Comparison of ENCODE assay signal across 10 cellular contexts in the genomic region with DNA sequence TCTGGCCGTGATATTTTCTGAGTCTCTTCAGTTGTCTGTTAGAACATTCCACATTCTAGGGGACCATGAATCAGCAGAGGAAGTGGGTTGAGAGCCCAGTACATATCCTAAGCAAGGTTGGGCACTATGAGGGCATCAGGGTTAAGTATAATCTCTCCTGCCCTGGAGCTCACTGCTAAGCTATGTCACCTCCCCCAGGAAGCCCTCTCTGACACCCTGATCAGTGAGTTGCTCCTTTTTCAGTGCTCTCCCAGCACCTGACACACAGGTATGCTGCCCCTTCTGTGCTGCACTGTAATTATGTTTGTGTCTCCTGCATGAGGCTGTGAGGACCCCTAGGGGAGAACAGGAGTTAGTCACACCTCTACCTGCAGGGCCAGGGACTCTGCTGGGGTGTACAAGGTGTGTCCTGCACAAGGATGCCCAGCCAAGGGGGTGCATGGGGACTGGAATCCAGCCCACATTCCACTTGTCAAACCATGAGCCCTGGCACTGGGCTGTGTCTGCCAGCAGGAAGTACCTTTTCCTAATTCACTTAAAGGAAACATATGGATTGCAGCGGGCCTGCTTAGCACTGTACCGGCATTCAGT. TPM values are rescaled to one million over a fixed set of nuclear protein-coding genes. Genes with fewer than 3 reads are reported as not detected.
DNase-seq lines count a peak whose midpoint lies in the region; ATAC-seq and TF ChIP-seq lines count a peak whose summit lies in the region.
"Had no signal": no experiment of that assay in that cellular context is flagged by ENCODE, and none has a peak within 500 bp of the region (broad histone marks: within the 10 kb centered on the region; RNA-seq: fewer than 3 reads in every experiment).

No MANE protein-coding gene starts in this region.

- H3K27me3 ChIP-seq in HL-60 (ENCODE audit: insufficient read depth, poor library complexity, severe bottlenecking) (no peaks in the 10 kb centered on the region), WERI-Rb-1 (ENCODE audit: insufficient read depth, low read depth, severe bottlenecking) (no peaks in the 10 kb centered on the region)
- no peaks in the 10 kb centered on the region for H3K27me3 ChIP-seq in CD8-positive, alpha-beta T cell (ENCODE audit: insufficient read depth, low read length)

- CTCF ChIA-PET in CD8-positive, alpha-beta T cell (lab: Charles Lee): no interaction called here

- H3K27ac ChIP-seq in HL-60 (replicated peaks) (peak overlapping the region; percentile 56), WERI-Rb-1 (no peak overlapping the region)
- no peak overlapping the region for H3K27ac ChIP-seq in CD8-positive, alpha-beta T cell (ENCODE audit: low read depth, low read length)

- no peak overlapping the region for H3K27ac Mint-ChIP-seq in osteocyte (ENCODE audit: unreplicated experiment)
- H3K27ac Mint-ChIP-seq in CD8-positive, alpha-beta T cell: no peak overlapping the region

- H3K4me3 ChIP-seq in HL-60 (replicated peaks; ENCODE audit: insufficient read depth, low read length) (no peak overlapping the region), WERI-Rb-1 (ENCODE audit: low read depth, low read length) (no peak overlapping the region)
- no peak overlapping the region for H3K4me3 ChIP-seq in CD8-positive, alpha-beta T cell (ENCODE audit: low read depth, low read length)

- intact Hi-C loops in CD8-positive, alpha-beta T cell (cut with DNase I, micrococcal nuclease): no loop called here

- peak; percentile 7 for DNase-seq in NCI-H1436 (lab: John Stamatoyannopoulos, UW)
- DNase-seq in NCI-H1436 treated with DMSO at 0.1 percent for 48 hours (lab: John Stamatoyannopoulos, UW): no peak
- DNase-seq in HL-60 (ENCODE audit: low read depth in 1 of 2, low spot score in 1 of 2): no peak
- peak; percentile 66 for DNase-seq in WERI-Rb-1
- peak; percentile 25 for DNase-seq in myocyte (ENCODE audit: low read depth)
- DNase-seq in osteocyte (ENCODE audit: extremely low spot score, unreplicated experiment): no peak
- no peak for DNase-seq in CD8-positive, alpha-beta T cell
- DNase-seq: trophoblast cell had no signal

- no peak overlapping the region for H3K4me3 Mint-ChIP-seq in osteocyte (ENCODE audit: unreplicated experiment)
- H3K4me3 Mint-ChIP-seq in CD8-positive, alpha-beta T cell: no peak overlapping the region

- ATAC-seq in HG03521 (IDR thresholded peaks at IDR 0.05; ENCODE audit: unreplicated experiment): no peak
- ATAC-seq in CD8-positive, alpha-beta T cell: no peak

- H3K9me3 Mint-ChIP-seq in osteocyte (ENCODE audit: unreplicated experiment): no peaks in the 10 kb centered on the region
- H3K9me3 Mint-ChIP-seq in CD8-positive, alpha-beta T cell: no peaks in the 10 kb centered on the region

- H3K4me1 Mint-ChIP-seq in osteocyte (ENCODE audit: unreplicated experiment): no peaks in the 10 kb centered on the region
- H3K4me1 Mint-ChIP-seq in CD8-positive, alpha-beta T cell (ENCODE audit: low read depth): no peaks in the 10 kb centered on the region

- H3K27me3 Mint-ChIP-seq in osteocyte (ENCODE audit: unreplicated experiment): peaks cover 7% of the 10 kb centered on the region
- peaks cover 5% of the 10 kb centered on the region for H3K27me3 Mint-ChIP-seq in CD8-positive, alpha-beta T cell (ENCODE audit: low read depth)

- no peaks in the 10 kb centered on the region for H3K36me3 Mint-ChIP-seq in osteocyte (ENCODE audit: unreplicated experiment)
- no peaks in the 10 kb centered on the region for H3K36me3 Mint-ChIP-seq in CD8-positive, alpha-beta T cell

- POLR2A ChIA-PET in CD8-positive, alpha-beta T cell (lab: Charles Lee): no interaction called here

- H3K4me1 ChIP-seq in CD8-positive, alpha-beta T cell (ENCODE audit: insufficient read depth, low read length): no peaks in the 10 kb centered on the region

- H3K9me3 ChIP-seq in WERI-Rb-1 (ENCODE audit: severe bottlenecking): peaks cover 3% of the 10 kb centered on the region
- no peaks in the 10 kb centered on the region for H3K9me3 ChIP-seq in CD8-positive, alpha-beta T cell (ENCODE audit: low read length)

- TF ChIP-seq CTCF in HL-60 (IDR thresholded peaks at IDR 0.05; ENCODE audit: insufficient read depth, low read length) (no peak), WERI-Rb-1 (IDR thresholded peaks at IDR 0.05; ENCODE audit: low read depth, low read length) (peak; percentile 84), osteocyte (IDR thresholded peaks at IDR 0.05) (no peak)
- no peak for TF ChIP-seq CTCF in CD8-positive, alpha-beta T cell (IDR thresholded peaks at IDR 0.05)

- H3K36me3 ChIP-seq in WERI-Rb-1: no peaks in the 10 kb centered on the region
- H3K36me3 ChIP-seq in CD8-positive, alpha-beta T cell (ENCODE audit: insufficient read depth, low read length): no peaks in the 10 kb centered on the region

RNA-seq across cellular contexts. Expression of gene RAB44, which starts 3.9 kb away (rescaled TPM):
- total RNA-seq in myocyte (not detected in 2 replicates), osteocyte (not detected in 2 replicates)
- 0.15 TPM for polyA plus RNA-seq in myocyte (2012)
- total RNA-seq in CD8-positive, alpha-beta T cell: under 1 TPM in 1 of 2 experiments, not detected in 1; 0.08 TPM
- total RNA-seq: A673 had no signal

RNA-seq across cellular contexts. Expression of gene CDKN1A, which starts 23.0 kb away (rescaled TPM):
- 1,798 and 2,123 TPM in 2 replicates for total RNA-seq in myocyte
- polyA plus RNA-seq in myocyte (2012): 1,534 TPM
- total RNA-seq in osteocyte: 161 and 201 TPM in 2 replicates
- total RNA-seq in CD8-positive, alpha-beta T cell: 10 to 100 TPM; 71.3 to 78.7 TPM

Comparison
In these comparisons a context has a peak if more than half of its experiments do, and no peak if none do; other contexts are left out.
1. DNase-seq: peak in NCI-H1436 (single experiment), WERI-Rb-1 (single experiment) and myocyte (single experiment); none in NCI-H1436 treated with DMSO at 0.1 percent for 48 hours (single experiment), HL-60 (0 of 2), osteocyte (single experiment) and CD8-positive, alpha-beta T cell (0 of 7).